In the genomic region with DNA sequence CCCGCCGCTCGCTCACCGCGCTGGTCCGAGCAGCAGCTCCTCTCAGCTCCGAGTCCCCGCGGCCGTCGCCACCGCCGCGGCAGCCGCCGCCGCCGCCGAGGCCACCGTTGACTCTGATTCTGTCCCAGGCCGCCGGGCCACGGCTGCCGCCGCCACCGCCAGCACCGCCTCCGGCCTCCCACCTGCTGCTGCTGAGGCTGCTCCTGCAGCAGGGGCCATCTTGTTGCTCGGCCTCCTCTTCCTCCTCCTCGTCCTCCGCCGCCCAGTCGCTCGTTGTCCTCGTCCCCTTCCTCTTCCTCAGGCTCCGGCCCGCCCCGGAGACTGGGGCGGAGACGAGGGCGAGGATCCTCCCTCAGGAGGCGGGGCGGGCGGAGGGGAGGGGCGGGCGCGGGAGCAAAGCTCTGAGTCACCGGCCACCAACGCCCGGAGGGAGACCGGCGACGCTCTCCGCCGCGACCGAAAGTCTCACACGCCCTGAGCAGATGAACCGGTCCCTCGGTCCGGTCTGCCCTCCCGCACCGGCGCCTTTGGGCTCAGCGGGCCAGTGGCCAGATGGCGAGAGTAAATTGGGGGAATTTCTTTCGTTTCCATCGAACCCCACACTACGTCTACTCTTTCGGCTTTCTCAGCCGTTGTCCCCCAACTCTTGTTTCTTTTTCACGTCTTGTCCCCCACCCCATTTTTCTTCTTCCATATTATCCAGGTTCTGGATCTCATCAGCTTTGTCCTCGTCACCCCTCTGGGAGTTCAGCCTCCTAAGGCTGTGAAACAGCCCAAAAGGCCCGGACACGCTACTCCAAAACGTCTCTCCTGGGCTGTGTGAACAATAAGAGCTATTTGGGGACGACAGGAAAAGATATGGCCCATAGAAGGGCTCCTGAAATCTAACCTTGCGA, we compare ENCODE assay signal across 1 cellular context.
TF ChIP-seq lines count a peak whose summit lies in the region.

A gene with protein sequence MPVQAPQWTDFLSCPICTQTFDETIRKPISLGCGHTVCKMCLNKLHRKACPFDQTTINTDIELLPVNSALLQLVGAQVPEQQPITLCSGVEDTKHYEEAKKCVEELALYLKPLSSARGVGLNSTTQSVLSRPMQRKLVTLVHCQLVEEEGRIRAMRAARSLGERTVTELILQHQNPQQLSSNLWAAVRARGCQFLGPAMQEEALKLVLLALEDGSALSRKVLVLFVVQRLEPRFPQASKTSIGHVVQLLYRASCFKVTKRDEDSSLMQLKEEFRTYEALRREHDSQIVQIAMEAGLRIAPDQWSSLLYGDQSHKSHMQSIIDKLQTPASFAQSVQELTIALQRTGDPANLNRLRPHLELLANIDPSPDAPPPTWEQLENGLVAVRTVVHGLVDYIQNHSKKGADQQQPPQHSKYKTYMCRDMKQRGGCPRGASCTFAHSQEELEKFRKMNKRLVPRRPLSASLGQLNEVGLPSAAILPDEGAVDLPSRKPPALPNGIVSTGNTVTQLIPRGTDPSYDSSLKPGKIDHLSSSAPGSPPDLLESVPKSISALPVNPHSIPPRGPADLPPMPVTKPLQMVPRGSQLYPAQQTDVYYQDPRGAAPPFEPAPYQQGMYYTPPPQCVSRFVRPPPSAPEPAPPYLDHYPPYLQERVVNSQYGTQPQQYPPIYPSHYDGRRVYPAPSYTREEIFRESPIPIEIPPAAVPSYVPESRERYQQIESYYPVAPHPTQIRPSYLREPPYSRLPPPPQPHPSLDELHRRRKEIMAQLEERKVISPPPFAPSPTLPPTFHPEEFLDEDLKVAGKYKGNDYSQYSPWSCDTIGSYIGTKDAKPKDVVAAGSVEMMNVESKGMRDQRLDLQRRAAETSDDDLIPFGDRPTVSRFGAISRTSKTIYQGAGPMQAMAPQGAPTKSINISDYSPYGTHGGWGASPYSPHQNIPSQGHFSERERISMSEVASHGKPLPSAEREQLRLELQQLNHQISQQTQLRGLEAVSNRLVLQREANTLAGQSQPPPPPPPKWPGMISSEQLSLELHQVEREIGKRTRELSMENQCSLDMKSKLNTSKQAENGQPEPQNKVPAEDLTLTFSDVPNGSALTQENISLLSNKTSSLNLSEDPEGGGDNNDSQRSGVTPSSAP (minus strand): TSS at position 278 of the 896 bp plus-strand sequence. CDS start 29,372 bp downstream, outside the sequence.

TF ChIP-seq in K562, 482 proteins besides CTCF, POLR2A, EP300 and RAD21 (continued from another document and continues in another):
- TF ChIP-seq SIN3A (IDR thresholded peaks at IDR 0.05; ENCODE audit: borderline replicate concordance in 2 of 2, control insufficient read depth in 1 of 2, low read depth in 2 of 2, low read length in 2 of 2) (peak; percentile 63 to 85; a peak in 2 of 4 replicates), MEF2A (IDR thresholded peaks at IDR 0.05; ENCODE audit: control insufficient read depth, low read depth, low read length) (0 out of 2 replicates have a peak, but pooled peaks have one; percentile 2), HIVEP1 (CRISPR knock-in tag; IDR thresholded peaks at IDR 0.05) (no peak), GTF2A2 (tag; IDR thresholded peaks at IDR 0.05) (no peak; the same call in 1 of the 2 replicates), THRAP3 (IDR thresholded peaks at IDR 0.05; ENCODE audit: borderline replicate concordance) (no peak), SLC30A9 (CRISPR knock-in tag; IDR thresholded peaks at IDR 0.05) (no peak), FOXM1 (IDR thresholded peaks at IDR 0.05; ENCODE audit: low read depth) (0 out of 2 replicates have a peak, but pooled peaks have one; percentile 17), FOXM1 (CRISPR knock-in tag; IDR thresholded peaks at IDR 0.05; ENCODE audit: low read depth) (peak; percentile 98), BMI1 (IDR thresholded peaks at IDR 0.05; ENCODE audit: low read length) (no peak), RNF2 (IDR thresholded peaks at IDR 0.05) (0 out of 2 replicates have a peak, but pooled peaks have one; percentile 18), ZNF174 (CRISPR knock-in tag; IDR thresholded peaks at IDR 0.05) (no peak; the same call in 1 of the 2 replicates), SETDB1 (IDR thresholded peaks at IDR 0.05; ENCODE audit: low read length) (no peak), POLR2G (IDR thresholded peaks at IDR 0.05; ENCODE audit: low read depth, low read length) (peak; percentile 98), CEBPG (CRISPR knock-in tag; IDR thresholded peaks at IDR 0.05) (no peak), CEBPG (tag; conservative IDR thresholded peaks at IDR 0.05 in 1 of 2, IDR thresholded peaks at IDR 0.05 in 1 of 2) (no peak), PHF8 (IDR thresholded peaks at IDR 0.05; ENCODE audit: borderline replicate concordance, low read length) (peak; percentile 100)
- TF ChIP-seq, protein P1, sequence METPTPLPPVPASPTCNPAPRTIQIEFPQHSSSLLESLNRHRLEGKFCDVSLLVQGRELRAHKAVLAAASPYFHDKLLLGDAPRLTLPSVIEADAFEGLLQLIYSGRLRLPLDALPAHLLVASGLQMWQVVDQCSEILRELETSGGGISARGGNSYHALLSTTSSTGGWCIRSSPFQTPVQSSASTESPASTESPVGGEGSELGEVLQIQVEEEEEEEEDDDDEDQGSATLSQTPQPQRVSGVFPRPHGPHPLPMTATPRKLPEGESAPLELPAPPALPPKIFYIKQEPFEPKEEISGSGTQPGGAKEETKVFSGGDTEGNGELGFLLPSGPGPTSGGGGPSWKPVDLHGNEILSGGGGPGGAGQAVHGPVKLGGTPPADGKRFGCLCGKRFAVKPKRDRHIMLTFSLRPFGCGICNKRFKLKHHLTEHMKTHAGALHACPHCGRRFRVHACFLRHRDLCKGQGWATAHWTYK (CRISPR knock-in tag; IDR thresholded peaks at IDR 0.05): no peak
- TF ChIP-seq, protein P2, sequence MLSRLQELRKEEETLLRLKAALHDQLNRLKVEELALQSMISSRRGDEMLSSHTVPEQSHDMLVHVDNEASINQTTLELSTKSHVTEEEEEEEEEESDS (CRISPR knock-in tag; IDR thresholded peaks at IDR 0.05): no peak
- TF ChIP-seq, protein P3, sequence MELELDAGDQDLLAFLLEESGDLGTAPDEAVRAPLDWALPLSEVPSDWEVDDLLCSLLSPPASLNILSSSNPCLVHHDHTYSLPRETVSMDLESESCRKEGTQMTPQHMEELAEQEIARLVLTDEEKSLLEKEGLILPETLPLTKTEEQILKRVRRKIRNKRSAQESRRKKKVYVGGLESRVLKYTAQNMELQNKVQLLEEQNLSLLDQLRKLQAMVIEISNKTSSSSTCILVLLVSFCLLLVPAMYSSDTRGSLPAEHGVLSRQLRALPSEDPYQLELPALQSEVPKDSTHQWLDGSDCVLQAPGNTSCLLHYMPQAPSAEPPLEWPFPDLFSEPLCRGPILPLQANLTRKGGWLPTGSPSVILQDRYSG (tag; conservative IDR thresholded peaks at IDR 0.05; ENCODE audit: low read depth): no peak
- TF ChIP-seq, protein P4, sequence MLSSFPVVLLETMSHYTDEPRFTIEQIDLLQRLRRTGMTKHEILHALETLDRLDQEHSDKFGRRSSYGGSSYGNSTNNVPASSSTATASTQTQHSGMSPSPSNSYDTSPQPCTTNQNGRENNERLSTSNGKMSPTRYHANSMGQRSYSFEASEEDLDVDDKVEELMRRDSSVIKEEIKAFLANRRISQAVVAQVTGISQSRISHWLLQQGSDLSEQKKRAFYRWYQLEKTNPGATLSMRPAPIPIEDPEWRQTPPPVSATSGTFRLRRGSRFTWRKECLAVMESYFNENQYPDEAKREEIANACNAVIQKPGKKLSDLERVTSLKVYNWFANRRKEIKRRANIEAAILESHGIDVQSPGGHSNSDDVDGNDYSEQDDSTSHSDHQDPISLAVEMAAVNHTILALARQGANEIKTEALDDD (IDR thresholded peaks at IDR 0.05): no peak
- TF ChIP-seq, protein P5, sequence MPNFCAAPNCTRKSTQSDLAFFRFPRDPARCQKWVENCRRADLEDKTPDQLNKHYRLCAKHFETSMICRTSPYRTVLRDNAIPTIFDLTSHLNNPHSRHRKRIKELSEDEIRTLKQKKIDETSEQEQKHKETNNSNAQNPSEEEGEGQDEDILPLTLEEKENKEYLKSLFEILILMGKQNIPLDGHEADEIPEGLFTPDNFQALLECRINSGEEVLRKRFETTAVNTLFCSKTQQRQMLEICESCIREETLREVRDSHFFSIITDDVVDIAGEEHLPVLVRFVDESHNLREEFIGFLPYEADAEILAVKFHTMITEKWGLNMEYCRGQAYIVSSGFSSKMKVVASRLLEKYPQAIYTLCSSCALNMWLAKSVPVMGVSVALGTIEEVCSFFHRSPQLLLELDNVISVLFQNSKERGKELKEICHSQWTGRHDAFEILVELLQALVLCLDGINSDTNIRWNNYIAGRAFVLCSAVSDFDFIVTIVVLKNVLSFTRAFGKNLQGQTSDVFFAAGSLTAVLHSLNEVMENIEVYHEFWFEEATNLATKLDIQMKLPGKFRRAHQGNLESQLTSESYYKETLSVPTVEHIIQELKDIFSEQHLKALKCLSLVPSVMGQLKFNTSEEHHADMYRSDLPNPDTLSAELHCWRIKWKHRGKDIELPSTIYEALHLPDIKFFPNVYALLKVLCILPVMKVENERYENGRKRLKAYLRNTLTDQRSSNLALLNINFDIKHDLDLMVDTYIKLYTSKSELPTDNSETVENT (CRISPR knock-in tag; IDR thresholded peaks at IDR 0.05): peak; percentile 30
- TF ChIP-seq, protein P6, sequence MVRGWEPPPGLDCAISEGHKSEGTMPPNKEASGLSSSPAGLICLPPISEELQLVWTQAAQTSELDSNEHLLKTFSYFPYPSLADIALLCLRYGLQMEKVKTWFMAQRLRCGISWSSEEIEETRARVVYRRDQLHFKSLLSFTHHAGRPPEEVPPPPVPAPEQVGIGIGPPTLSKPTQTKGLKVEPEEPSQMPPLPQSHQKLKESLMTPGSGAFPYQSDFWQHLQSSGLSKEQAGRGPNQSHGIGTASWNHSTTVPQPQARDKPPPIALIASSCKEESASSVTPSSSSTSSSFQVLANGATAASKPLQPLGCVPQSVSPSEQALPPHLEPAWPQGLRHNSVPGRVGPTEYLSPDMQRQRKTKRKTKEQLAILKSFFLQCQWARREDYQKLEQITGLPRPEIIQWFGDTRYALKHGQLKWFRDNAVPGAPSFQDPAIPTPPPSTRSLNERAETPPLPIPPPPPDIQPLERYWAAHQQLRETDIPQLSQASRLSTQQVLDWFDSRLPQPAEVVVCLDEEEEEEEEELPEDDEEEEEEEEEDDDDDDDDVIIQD (CRISPR knock-in tag; IDR thresholded peaks at IDR 0.05): 0 out of 2 replicates have a peak, but pooled peaks have one; percentile 10
- TF ChIP-seq, protein P7, sequence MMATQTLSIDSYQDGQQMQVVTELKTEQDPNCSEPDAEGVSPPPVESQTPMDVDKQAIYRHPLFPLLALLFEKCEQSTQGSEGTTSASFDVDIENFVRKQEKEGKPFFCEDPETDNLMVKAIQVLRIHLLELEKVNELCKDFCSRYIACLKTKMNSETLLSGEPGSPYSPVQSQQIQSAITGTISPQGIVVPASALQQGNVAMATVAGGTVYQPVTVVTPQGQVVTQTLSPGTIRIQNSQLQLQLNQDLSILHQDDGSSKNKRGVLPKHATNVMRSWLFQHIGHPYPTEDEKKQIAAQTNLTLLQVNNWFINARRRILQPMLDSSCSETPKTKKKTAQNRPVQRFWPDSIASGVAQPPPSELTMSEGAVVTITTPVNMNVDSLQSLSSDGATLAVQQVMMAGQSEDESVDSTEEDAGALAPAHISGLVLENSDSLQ (IDR thresholded peaks at IDR 0.05): no peak
- TF ChIP-seq, protein P8, sequence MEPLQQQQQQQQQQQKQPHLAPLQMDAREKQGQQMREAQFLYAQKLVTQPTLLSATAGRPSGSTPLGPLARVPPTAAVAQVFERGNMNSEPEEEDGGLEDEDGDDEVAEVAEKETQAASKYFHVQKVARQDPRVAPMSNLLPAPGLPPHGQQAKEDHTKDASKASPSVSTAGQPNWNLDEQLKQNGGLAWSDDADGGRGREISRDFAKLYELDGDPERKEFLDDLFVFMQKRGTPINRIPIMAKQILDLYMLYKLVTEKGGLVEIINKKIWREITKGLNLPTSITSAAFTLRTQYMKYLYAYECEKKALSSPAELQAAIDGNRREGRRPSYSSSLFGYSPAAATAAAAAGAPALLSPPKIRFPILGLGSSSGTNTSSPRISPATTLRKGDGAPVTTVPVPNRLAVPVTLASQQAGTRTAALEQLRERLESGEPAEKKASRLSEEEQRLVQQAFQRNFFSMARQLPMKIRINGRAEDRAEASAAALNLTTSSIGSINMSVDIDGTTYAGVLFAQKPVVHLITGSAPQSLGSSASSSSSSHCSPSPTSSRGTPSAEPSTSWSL (CRISPR knock-in tag; IDR thresholded peaks at IDR 0.05; ENCODE audit: borderline replicate concordance): 0 out of 2 replicates have a peak, but pooled peaks have one; percentile 16
- TF ChIP-seq, protein P9, sequence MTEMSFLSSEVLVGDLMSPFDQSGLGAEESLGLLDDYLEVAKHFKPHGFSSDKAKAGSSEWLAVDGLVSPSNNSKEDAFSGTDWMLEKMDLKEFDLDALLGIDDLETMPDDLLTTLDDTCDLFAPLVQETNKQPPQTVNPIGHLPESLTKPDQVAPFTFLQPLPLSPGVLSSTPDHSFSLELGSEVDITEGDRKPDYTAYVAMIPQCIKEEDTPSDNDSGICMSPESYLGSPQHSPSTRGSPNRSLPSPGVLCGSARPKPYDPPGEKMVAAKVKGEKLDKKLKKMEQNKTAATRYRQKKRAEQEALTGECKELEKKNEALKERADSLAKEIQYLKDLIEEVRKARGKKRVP (CRISPR knock-in tag; IDR thresholded peaks at IDR 0.05): no peak
- TF ChIP-seq, protein P10, sequence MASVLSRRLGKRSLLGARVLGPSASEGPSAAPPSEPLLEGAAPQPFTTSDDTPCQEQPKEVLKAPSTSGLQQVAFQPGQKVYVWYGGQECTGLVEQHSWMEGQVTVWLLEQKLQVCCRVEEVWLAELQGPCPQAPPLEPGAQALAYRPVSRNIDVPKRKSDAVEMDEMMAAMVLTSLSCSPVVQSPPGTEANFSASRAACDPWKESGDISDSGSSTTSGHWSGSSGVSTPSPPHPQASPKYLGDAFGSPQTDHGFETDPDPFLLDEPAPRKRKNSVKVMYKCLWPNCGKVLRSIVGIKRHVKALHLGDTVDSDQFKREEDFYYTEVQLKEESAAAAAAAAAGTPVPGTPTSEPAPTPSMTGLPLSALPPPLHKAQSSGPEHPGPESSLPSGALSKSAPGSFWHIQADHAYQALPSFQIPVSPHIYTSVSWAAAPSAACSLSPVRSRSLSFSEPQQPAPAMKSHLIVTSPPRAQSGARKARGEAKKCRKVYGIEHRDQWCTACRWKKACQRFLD (CRISPR knock-in tag; IDR thresholded peaks at IDR 0.05): peak; percentile 79; the same call in 1 of the 2 replicates
- TF ChIP-seq, protein P11, sequence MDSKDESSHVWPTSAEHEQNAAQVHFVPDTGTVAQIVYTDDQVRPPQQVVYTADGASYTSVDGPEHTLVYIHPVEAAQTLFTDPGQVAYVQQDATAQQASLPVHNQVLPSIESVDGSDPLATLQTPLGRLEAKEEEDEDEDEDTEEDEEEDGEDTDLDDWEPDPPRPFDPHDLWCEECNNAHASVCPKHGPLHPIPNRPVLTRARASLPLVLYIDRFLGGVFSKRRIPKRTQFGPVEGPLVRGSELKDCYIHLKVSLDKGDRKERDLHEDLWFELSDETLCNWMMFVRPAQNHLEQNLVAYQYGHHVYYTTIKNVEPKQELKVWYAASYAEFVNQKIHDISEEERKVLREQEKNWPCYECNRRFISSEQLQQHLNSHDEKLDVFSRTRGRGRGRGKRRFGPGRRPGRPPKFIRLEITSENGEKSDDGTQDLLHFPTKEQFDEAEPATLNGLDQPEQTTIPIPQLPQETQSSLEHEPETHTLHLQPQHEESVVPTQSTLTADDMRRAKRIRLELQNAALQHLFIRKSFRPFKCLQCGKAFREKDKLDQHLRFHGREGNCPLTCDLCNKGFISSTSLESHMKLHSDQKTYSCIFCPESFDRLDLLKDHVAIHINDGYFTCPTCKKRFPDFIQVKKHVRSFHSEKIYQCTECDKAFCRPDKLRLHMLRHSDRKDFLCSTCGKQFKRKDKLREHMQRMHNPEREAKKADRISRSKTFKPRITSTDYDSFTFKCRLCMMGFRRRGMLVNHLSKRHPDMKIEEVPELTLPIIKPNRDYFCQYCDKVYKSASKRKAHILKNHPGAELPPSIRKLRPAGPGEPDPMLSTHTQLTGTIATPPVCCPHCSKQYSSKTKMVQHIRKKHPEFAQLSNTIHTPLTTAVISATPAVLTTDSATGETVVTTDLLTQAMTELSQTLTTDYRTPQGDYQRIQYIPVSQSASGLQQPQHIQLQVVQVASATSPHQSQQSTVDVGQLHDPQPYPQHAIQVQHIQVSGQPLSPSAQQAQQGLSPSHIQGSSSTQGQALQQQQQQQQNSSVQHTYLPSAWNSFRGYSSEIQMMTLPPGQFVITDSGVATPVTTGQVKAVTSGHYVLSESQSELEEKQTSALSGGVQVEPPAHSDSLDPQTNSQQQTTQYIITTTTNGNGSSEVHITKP (IDR thresholded peaks at IDR 0.05; ENCODE audit: partially characterized antibody): peak; percentile 84
